In genomic region chr2:41204315-41204714, GRCh38 we compare ENCODE assay signal across 21 cellular contexts.
DNase-seq lines count a peak whose midpoint lies in the region; ATAC-seq, FAIRE-seq and TF ChIP-seq lines count a peak whose summit lies in the region.
"Had no signal": no experiment of that assay in that cellular context is flagged by ENCODE, and none has a peak within 500 bp of the region (broad histone marks: within the 10 kb centered on the region; RNA-seq: fewer than 3 reads in every experiment).

No MANE protein-coding gene starts in this region.

- POLR2A ChIA-PET in PC-3 (lab: Charles Lee; ENCODE audit: unreplicated experiment) (no interaction called here), endothelial cell of umbilical vein (lab: Charles Lee) (no interaction called here), HEK293T (lab: Yijun Ruan, JAX) (no interaction called here)

- H3K79me2 ChIP-seq in GM23338 (replicated peaks; ENCODE audit: insufficient read depth) (no peaks in the 10 kb centered on the region), PC-3 (ENCODE audit: low read length) (no peaks in the 10 kb centered on the region), endothelial cell of umbilical vein (ENCODE audit: control insufficient read depth, insufficient read depth, low read length) (no peaks in the 10 kb centered on the region)

- TF ChIP-seq CTCF in Calu3 (IDR thresholded peaks at IDR 0.05; ENCODE audit: unreplicated experiment) (no peak), GM23338 (conservative IDR thresholded peaks at IDR 0.05; ENCODE audit: low read depth in 2 of 2) (no peak), PC-3 (conservative IDR thresholded peaks at IDR 0.05; ENCODE audit: low read depth, low read length) (no peak), endothelial cell of umbilical vein (IDR thresholded peaks at IDR 0.05; ENCODE audit: extremely low read depth in 1 of 2, insufficient read depth in 1 of 2, low read depth in 1 of 2, low read length in 2 of 2) (no peak), GM13977 (IDR thresholded peaks at IDR 0.05; ENCODE audit: extremely low read depth, insufficient read depth, missing control alignments) (no peak)

- in situ Hi-C loops in GM13977 (cut with MboI; ENCODE audit: low pct_unique_long_range_greater_than_20kb, low sequenced_read_pairs, unreplicated experiment): no loop called here

- no peaks in the 10 kb centered on the region for H3K36me3 ChIP-seq in GM23338 (ENCODE audit: insufficient read depth)
- H3K36me3 ChIP-seq in PC-3 (ENCODE audit: low read depth, low read length): no peaks in the 10 kb centered on the region
- no peaks in the 10 kb centered on the region for H3K36me3 ChIP-seq in endothelial cell of umbilical vein (ENCODE audit: control insufficient read depth in 2 of 2, extremely low read depth in 1 of 2, insufficient read depth in 2 of 2, low read length in 2 of 2)
- H3K36me3 ChIP-seq: BLaER1 had no signal

- dilution Hi-C loops in endothelial cell of umbilical vein (cut with MboI; ENCODE audit: extremely low pct_ligation_motif_present, low sequenced_read_pairs): no loop called here

- H3K4me3 Mint-ChIP-seq in Calu3 (ENCODE audit: low read depth, unreplicated experiment) (no peak overlapping the region), GM23338 (no peak overlapping the region)
- H3K4me3 Mint-ChIP-seq in natural killer cell treated with Interleukin-12 subunit alpha and Interleukin-12 subunit beta and Interleukin-15 and Interleukin-18, amount 100 ng/mL, for 72 hours: no peak overlapping the region
- H3K4me3 Mint-ChIP-seq: CD14-positive monocyte; CD4-positive, alpha-beta memory T cell; HFFc6 had no signal

- CTCF ChIA-PET in Calu3 (lab: Charles Lee): no interaction called here
- CTCF ChIA-PET in PC-3 (lab: Charles Lee): no interaction called here
- CTCF ChIA-PET in endothelial cell of umbilical vein (lab: Charles Lee): no interaction called here
- CTCF ChIA-PET in HEK293T (lab: Yijun Ruan, JAX): no interaction called here

- H3K4me3 ChIP-seq in GM23338: no peak overlapping the region
- H3K4me3 ChIP-seq in PC-3 (ENCODE audit: low read length): no peak overlapping the region
- H3K4me3 ChIP-seq in endothelial cell of umbilical vein (replicated peaks in 1 of 3; ENCODE audit: insufficient read depth in 1 of 3, low read depth in 1 of 3, low read length in 3 of 3): no peak overlapping the region
- H3K4me3 ChIP-seq: BLaER1, GM12878 had no signal

- no peak for DNase-seq in Calu3
- no peak for DNase-seq in GM23338 (ENCODE audit: low spot score)
- peak; percentile 71 for DNase-seq in PC-3
- no peak for DNase-seq in endothelial cell of umbilical vein (ENCODE audit: low read depth, low spot score)
- DNase-seq in natural killer cell treated with Interleukin-12 subunit alpha and Interleukin-12 subunit beta and Interleukin-15 and Interleukin-18, amount 100 ng/mL, for 72 hours (ENCODE audit: low spot score): no peak
- DNase-seq in GM13977 (ENCODE audit: low spot score): no peak
- no peak for DNase-seq in NCI-H2171 treated with DMSO at 0.1 percent for 48 hours (lab: John Stamatoyannopoulos, UW)
- no peak for DNase-seq in HEK293T (ENCODE audit: extremely low spot score)
- DNase-seq: 8988T; CD4-positive, alpha-beta memory T cell; DMS 273 treated with DMSO at 0.1 percent for 48 hours; DMS79 treated with DMSO at 0.1 percent for 48 hours; EL; GOT3; HCEC 1CT; HFFc6; Kasumi-1; KG1 had no signal

- no peak for FAIRE-seq in endothelial cell of umbilical vein (lab: Jason Lieb, UNC)
- FAIRE-seq: GM12878 had no signal

- H3K27me3 Mint-ChIP-seq in Calu3 (ENCODE audit: unreplicated experiment) (no peaks in the 10 kb centered on the region), GM23338 (ENCODE audit: insufficient read depth, low read depth, poor library complexity) (no peaks in the 10 kb centered on the region)
- H3K27me3 Mint-ChIP-seq in natural killer cell treated with Interleukin-12 subunit alpha and Interleukin-12 subunit beta and Interleukin-15 and Interleukin-18, amount 100 ng/mL, for 72 hours: no peaks in the 10 kb centered on the region
- H3K27me3 Mint-ChIP-seq: CD4-positive, alpha-beta memory T cell had no signal

- intact Hi-C loops in Calu3 (cut with micrococcal nuclease; ENCODE audit: unreplicated experiment): no loop called here
- intact Hi-C loops in PC-3 (cut with micrococcal nuclease): loop anchor here (1.0 to 10.0 kb wide), 4 partner anchors 62 to 330 kb away; no protein-coding TSS in a partner anchor
- intact Hi-C loops in endothelial cell of umbilical vein (cut with micrococcal nuclease): no loop called here

- H4K20me1 ChIP-seq in GM23338 (replicated peaks; ENCODE audit: insufficient read depth) (no peaks in the 10 kb centered on the region), PC-3 (ENCODE audit: low read length) (no peaks in the 10 kb centered on the region), endothelial cell of umbilical vein (replicated peaks; ENCODE audit: control insufficient read depth, extremely low read depth, insufficient read depth, low read length) (no peaks in the 10 kb centered on the region)
- H4K20me1 ChIP-seq: BLaER1 had no signal

- H3K27ac Mint-ChIP-seq in Calu3 (ENCODE audit: unreplicated experiment) (peak overlapping the region; percentile 73), GM23338 (no peak overlapping the region)
- no peak overlapping the region for H3K27ac Mint-ChIP-seq in natural killer cell treated with Interleukin-12 subunit alpha and Interleukin-12 subunit beta and Interleukin-15 and Interleukin-18, amount 100 ng/mL, for 72 hours
- H3K27ac Mint-ChIP-seq: CD14-positive monocyte; CD4-positive, alpha-beta memory T cell; HFFc6 had no signal

- H3K9me1 ChIP-seq in endothelial cell of umbilical vein (replicated peaks; ENCODE audit: control insufficient read depth, extremely low read depth, insufficient read depth, low read length): no peaks in the 10 kb centered on the region

- peak overlapping the region; percentile 39; the same call in 1 of the 2 replicates for H2AFZ ChIP-seq in GM23338
- 0 out of 2 replicates have a peak overlapping the region, but pooled peaks have one; percentile 1 for H2AFZ ChIP-seq in PC-3 (ENCODE audit: low read length)
- H2AFZ ChIP-seq in endothelial cell of umbilical vein (ENCODE audit: low read depth, low read length): peak overlapping the region; percentile 48

- BruUV-seq in Calu3 (replicated peaks; lab: Mats Ljungman, UMichigan): no TSS peak
- BruUV-seq in PC-3 (replicated peaks; lab: Mats Ljungman, UMichigan): no TSS peak
- no TSS peak for BruUV-seq in endothelial cell of umbilical vein (replicated peaks; lab: Mats Ljungman, UMichigan)

- TF ChIP-seq POLR2A in endothelial cell of umbilical vein (IDR thresholded peaks at IDR 0.05; ENCODE audit: low read depth, low read length): no peak

- H3K9me3 ChIP-seq in PC-3 (ENCODE audit: low read length) (no peaks in the 10 kb centered on the region), endothelial cell of umbilical vein (replicated peaks; ENCODE audit: control insufficient read depth, insufficient read depth, low read length) (no peaks in the 10 kb centered on the region)
- H3K9me3 ChIP-seq: BLaER1 had no signal

- no peaks in the 10 kb centered on the region for H3K4me1 ChIP-seq in GM23338 (ENCODE audit: insufficient read depth)
- H3K4me1 ChIP-seq in PC-3 (ENCODE audit: insufficient read depth, low read length): peaks cover 31% of the 10 kb centered on the region
- no peaks in the 10 kb centered on the region for H3K4me1 ChIP-seq in endothelial cell of umbilical vein (ENCODE audit: control insufficient read depth, extremely low read depth, insufficient read depth, low read length)
- H3K4me1 ChIP-seq: BLaER1 had no signal

- H3F3A ChIP-seq in GM23338 (replicated peaks; ENCODE audit: low read depth): no peaks in the 10 kb centered on the region
- no peaks in the 10 kb centered on the region for H3F3A ChIP-seq in PC-3 (ENCODE audit: low read length, unreplicated experiment)

- H3K27ac ChIP-seq in GM23338 (ENCODE audit: low read depth) (no peak overlapping the region), PC-3 (ENCODE audit: low read length) (peak overlapping the region; percentile 77), endothelial cell of umbilical vein (ENCODE audit: insufficient read depth, low read depth, low read length) (no peak overlapping the region)
- H3K27ac ChIP-seq: BLaER1 had no signal

- no peak overlapping the region for H3K4me2 ChIP-seq in GM23338
- H3K4me2 ChIP-seq in PC-3 (ENCODE audit: low read length): peak overlapping the region; percentile 16
- no peak overlapping the region for H3K4me2 ChIP-seq in endothelial cell of umbilical vein (ENCODE audit: insufficient read depth, low read length)
- H3K4me2 ChIP-seq: BLaER1 had no signal

- H3K36me3 Mint-ChIP-seq in Calu3 (ENCODE audit: insufficient read depth, unreplicated experiment) (no peaks in the 10 kb centered on the region), GM23338 (ENCODE audit: low read depth) (no peaks in the 10 kb centered on the region)
- no peaks in the 10 kb centered on the region for H3K36me3 Mint-ChIP-seq in natural killer cell treated with Interleukin-12 subunit alpha and Interleukin-12 subunit beta and Interleukin-15 and Interleukin-18, amount 100 ng/mL, for 72 hours
- H3K36me3 Mint-ChIP-seq: CD14-positive monocyte; CD4-positive, alpha-beta memory T cell had no signal

- H3K9me2 ChIP-seq in GM23338 (ENCODE audit: insufficient read depth) (no peaks in the 10 kb centered on the region), PC-3 (replicated peaks; ENCODE audit: low read length) (no peaks in the 10 kb centered on the region)

- H3K9me3 Mint-ChIP-seq in Calu3 (ENCODE audit: low read depth, unreplicated experiment) (no peaks in the 10 kb centered on the region), GM23338 (no peaks in the 10 kb centered on the region)
- peaks cover 8% of the 10 kb centered on the region for H3K9me3 Mint-ChIP-seq in natural killer cell treated with Interleukin-12 subunit alpha and Interleukin-12 subunit beta and Interleukin-15 and Interleukin-18, amount 100 ng/mL, for 72 hours

- H3K4me1 Mint-ChIP-seq in Calu3 (ENCODE audit: low read depth, unreplicated experiment) (peaks cover 54% of the 10 kb centered on the region), GM23338 (peaks cover 15% of the 10 kb centered on the region)
- no peaks in the 10 kb centered on the region for H3K4me1 Mint-ChIP-seq in natural killer cell treated with Interleukin-12 subunit alpha and Interleukin-12 subunit beta and Interleukin-15 and Interleukin-18, amount 100 ng/mL, for 72 hours (ENCODE audit: low read depth in 2 of 2)
- H3K4me1 Mint-ChIP-seq: CD14-positive monocyte; CD4-positive, alpha-beta memory T cell had no signal

- H3K9ac ChIP-seq in PC-3 (ENCODE audit: low read length) (0 out of 2 replicates have a peak overlapping the region, but pooled peaks have one; percentile 11), endothelial cell of umbilical vein (replicated peaks; ENCODE audit: extremely low read depth, insufficient read depth, low read length) (no peak overlapping the region)
- H3K9ac ChIP-seq: BLaER1 had no signal

- H3K27me3 ChIP-seq in GM23338 (ENCODE audit: insufficient read depth) (no peaks in the 10 kb centered on the region), PC-3 (ENCODE audit: low read length) (no peaks in the 10 kb centered on the region), endothelial cell of umbilical vein (ENCODE audit: control insufficient read depth in 2 of 2, insufficient read depth in 2 of 2, low read length in 2 of 2) (no peaks in the 10 kb centered on the region)
- H3K27me3 ChIP-seq: BLaER1 had no signal

- ATAC-seq in GM23338 (no peak), PC-3 (peak; percentile 91)
- ATAC-seq in natural killer cell treated with Interleukin-12 subunit alpha and Interleukin-12 subunit beta and Interleukin-15 and Interleukin-18, amount 100 ng/mL, for 72 hours: no peak
- ATAC-seq: GM12878 had no signal
